10 cellular contexts compared by ENCODE assay signal in the genomic region with DNA sequence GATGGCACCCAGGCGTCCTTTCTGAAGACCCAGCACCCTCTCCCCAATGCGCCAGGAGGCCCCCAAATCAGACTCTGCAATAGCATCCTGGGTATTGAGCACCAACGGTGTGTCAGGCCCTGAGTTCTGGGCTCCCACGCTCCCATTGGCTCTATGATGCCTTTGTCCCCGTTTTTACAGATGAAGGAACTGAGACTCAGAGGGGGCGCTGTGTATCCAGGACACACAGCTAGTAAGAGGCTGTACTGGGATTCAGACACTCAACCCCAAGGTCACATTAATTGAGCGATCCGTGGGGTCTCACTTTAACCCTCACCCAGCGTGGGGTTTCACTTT. TPM values are rescaled to one million over a fixed set of nuclear protein-coding genes. Genes with fewer than 3 reads are reported as not detected.
DNase-seq lines count a peak whose midpoint lies in the region; ATAC-seq, FAIRE-seq and TF ChIP-seq lines count a peak whose summit lies in the region.
"Had no signal": no experiment of that assay in that cellular context is flagged by ENCODE, and none has a peak within 500 bp of the region (broad histone marks: within the 10 kb centered on the region; RNA-seq: fewer than 3 reads in every experiment).

No MANE protein-coding gene starts in this region.

- FAIRE-seq in GM12892 (lab: Jason Lieb, UNC): no peak

- no peaks in the 10 kb centered on the region for H3K9me3 ChIP-seq in BLaER1
- H3K9me3 ChIP-seq in H9 (ENCODE audit: control insufficient read depth, low read depth, low read length): no peaks in the 10 kb centered on the region
- H3K9me3 ChIP-seq in naive thymus-derived CD4-positive, alpha-beta T cell (ENCODE audit: control insufficient read depth in 2 of 3, low read length in 3 of 3): no peaks in the 10 kb centered on the region
- H3K9me3 ChIP-seq: left lung had no signal

- H4K5ac ChIP-seq in H9 (ENCODE audit: insufficient read length, low read depth, low read length): no peak overlapping the region

- no peak overlapping the region for H3K4ac ChIP-seq in H9 (ENCODE audit: low read depth, low read length)

- H3K14ac ChIP-seq in H9 (ENCODE audit: insufficient read depth, low read length): no peak overlapping the region

- no peak overlapping the region for H4K8ac ChIP-seq in H9 (replicated peaks; ENCODE audit: insufficient read length, low read depth, low read length)

- DNase-seq in H9: peak; percentile 54
- DNase-seq in activated naive CD8-positive, alpha-beta T cell treated with anti-CD3 and anti-CD28 coated beads for 36 hours: peak; percentile 22
- DNase-seq in naive thymus-derived CD4-positive, alpha-beta T cell: peak in 2 of 9 donors; percentile 13 to 26
- no peak for DNase-seq in NCI-H2029 (lab: John Stamatoyannopoulos, UW)
- DNase-seq in GM12892 (ENCODE audit: insufficient read length): no peak
- DNase-seq in AML-193 (lab: John Stamatoyannopoulos, UW): no peak
- DNase-seq: OCI-M1 had no signal

- CTCF ChIA-PET in naive thymus-derived CD4-positive, alpha-beta T cell (lab: Charles Lee): interaction anchor here (0.7 to 8.2 kb wide), 10 partner anchors 10 to 459 kb away, joined by 3 to 182 read pairs (median 4); a partner anchor contains a TSS

- H3K4me3 ChIP-seq in BLaER1: peak overlapping the region; percentile 60
- peak overlapping the region; percentile 92 for H3K4me3 ChIP-seq in naive thymus-derived CD4-positive, alpha-beta T cell (ENCODE audit: low read length)

- H3K56ac ChIP-seq in H9 (ENCODE audit: insufficient read length, low read depth, low read length): no peak overlapping the region

- H3K4me1 ChIP-seq in BLaER1 (peaks cover 26% of the 10 kb centered on the region), H9 (ENCODE audit: insufficient read depth, low read length) (no peaks in the 10 kb centered on the region)
- H3K4me1 ChIP-seq in naive thymus-derived CD4-positive, alpha-beta T cell (ENCODE audit: control insufficient read depth in 2 of 2, insufficient read depth in 2 of 2, low read length in 2 of 2): peaks cover 8 to 11% of the 10 kb centered on the region in 2 donors

- no peak overlapping the region for H2BK15ac ChIP-seq in H9 (ENCODE audit: low read depth, low read length)

- no peak overlapping the region for H2BK5ac ChIP-seq in H9 (ENCODE audit: insufficient read length, low read length)

- intact Hi-C loops in naive thymus-derived CD4-positive, alpha-beta T cell (cut with micrococcal nuclease): loop anchor here (1.0 to 2.0 kb wide), 6 partner anchors 36 to 459 kb away; no protein-coding TSS in a partner anchor

- no peak for ATAC-seq in naive thymus-derived CD4-positive, alpha-beta T cell
- no peak for ATAC-seq in GM21528 (IDR thresholded peaks at IDR 0.05; ENCODE audit: low FRiP score, unreplicated experiment)

- no peaks in the 10 kb centered on the region for H4K20me1 ChIP-seq in BLaER1
- H4K20me1 ChIP-seq in H9 (ENCODE audit: control insufficient read depth, insufficient read depth, insufficient read length): no peaks in the 10 kb centered on the region

- H2AK5ac ChIP-seq in H9 (ENCODE audit: insufficient read length, low read length): no peak overlapping the region

- TF ChIP-seq CTCF in H9 (conservative IDR thresholded peaks at IDR 0.05): no peak

- H2BK20ac ChIP-seq in H9 (ENCODE audit: low read depth, low read length, poor library complexity, severe bottlenecking): no peak overlapping the region

- no peak overlapping the region for H2AFZ ChIP-seq in H9 (ENCODE audit: low read length)

- H3K27me3 ChIP-seq in BLaER1: no peaks in the 10 kb centered on the region
- no peaks in the 10 kb centered on the region for H3K27me3 ChIP-seq in H9 (ENCODE audit: insufficient read depth, low read length)
- H3K27me3 ChIP-seq in naive thymus-derived CD4-positive, alpha-beta T cell (ENCODE audit: control insufficient read depth in 2 of 2, insufficient read depth in 2 of 2, low read length in 2 of 2): no peaks in the 10 kb centered on the region

- no peak for TF ChIP-seq POLR2A in GM12892 (IDR thresholded peaks at IDR 0.05; ENCODE audit: low read depth, low read length)

- H3K9ac ChIP-seq in BLaER1 (no peak overlapping the region), H9 (ENCODE audit: extremely low read depth, insufficient read length, low read length) (no peak overlapping the region)

- H3K27ac ChIP-seq in BLaER1 (no peak overlapping the region), H9 (ENCODE audit: insufficient read length, low read depth, low read length) (no peak overlapping the region)
- peak overlapping the region; percentile 66 for H3K27ac ChIP-seq in naive thymus-derived CD4-positive, alpha-beta T cell (ENCODE audit: low read depth, low read length)
- H3K27ac ChIP-seq: left lung had no signal

- no peak overlapping the region for H4K91ac ChIP-seq in H9 (ENCODE audit: insufficient read length, low read depth, low read length)

- H3K79me2 ChIP-seq in H9 (ENCODE audit: insufficient read depth, low read length): no peaks in the 10 kb centered on the region

- H3K36me3 ChIP-seq in BLaER1: no peaks in the 10 kb centered on the region
- no peaks in the 10 kb centered on the region for H3K36me3 ChIP-seq in naive thymus-derived CD4-positive, alpha-beta T cell (ENCODE audit: control insufficient read depth in 2 of 3, insufficient read depth in 3 of 3, low read length in 3 of 3)
- H3K36me3 ChIP-seq: left lung had no signal

- H3T11ph ChIP-seq in H9 (ENCODE audit: low read length): no peak overlapping the region

- H3K4me2 ChIP-seq in BLaER1 (peak overlapping the region; percentile 85), H9 (ENCODE audit: insufficient read depth, insufficient read length, low read length) (no peak overlapping the region)

- H3K4me3 Mint-ChIP-seq in H9: no peak overlapping the region
- peak overlapping the region; percentile 76 for H3K4me3 Mint-ChIP-seq in activated naive CD8-positive, alpha-beta T cell treated with anti-CD3 and anti-CD28 coated beads for 36 hours
- H3K4me3 Mint-ChIP-seq in naive thymus-derived CD4-positive, alpha-beta T cell: peak overlapping the region; percentile 83 to 92 (median 90)

- H3K23ac ChIP-seq in H9 (ENCODE audit: insufficient read length, low read depth, low read length): no peak overlapping the region

- peaks cover 2% of the 10 kb centered on the region in 2 experiments; a peak in 3 of 4 replicates for H3K4me1 Mint-ChIP-seq in H9
- H3K4me1 Mint-ChIP-seq in activated naive CD8-positive, alpha-beta T cell treated with anti-CD3 and anti-CD28 coated beads for 36 hours: peaks cover 20% of the 10 kb centered on the region
- H3K4me1 Mint-ChIP-seq in naive thymus-derived CD4-positive, alpha-beta T cell: peaks cover 13 to 41% (median 31%) of the 10 kb centered on the region in 7 donors

- no peaks in the 10 kb centered on the region for H3K23me2 ChIP-seq in H9 (ENCODE audit: insufficient read length, low read depth, low read length, poor library complexity, severe bottlenecking)

- H2BK120ac ChIP-seq in H9 (ENCODE audit: low read depth, low read length, poor library complexity, severe bottlenecking): no peak overlapping the region

- H3K79me1 ChIP-seq in H9 (ENCODE audit: insufficient read depth, low read depth, low read length, poor library complexity, severe bottlenecking): no peaks in the 10 kb centered on the region

- no peak overlapping the region for H3K18ac ChIP-seq in H9 (ENCODE audit: insufficient read length, low read depth, low read length)

- POLR2A ChIA-PET in naive thymus-derived CD4-positive, alpha-beta T cell (lab: Charles Lee): interaction anchor here (0.6 to 7.9 kb wide), 17 partner anchors 10 to 1215 kb away, joined by 3 to 128 read pairs (median 5); a partner anchor contains a TSS

- peaks cover 24 to 60% of the 10 kb centered on the region in 2 experiments for H3K9me3 Mint-ChIP-seq in H9
- no peaks in the 10 kb centered on the region for H3K9me3 Mint-ChIP-seq in activated naive CD8-positive, alpha-beta T cell treated with anti-CD3 and anti-CD28 coated beads for 36 hours
- peaks cover 0 to 5% (median 0%) of the 10 kb centered on the region in 11 donors for H3K9me3 Mint-ChIP-seq in naive thymus-derived CD4-positive, alpha-beta T cell

- peaks cover 9% of the 10 kb centered on the region for H3K27me3 Mint-ChIP-seq in H9 (ENCODE audit: low read depth)
- no peaks in the 10 kb centered on the region for H3K27me3 Mint-ChIP-seq in activated naive CD8-positive, alpha-beta T cell treated with anti-CD3 and anti-CD28 coated beads for 36 hours
- peaks cover 0 to 2% (median 0%) of the 10 kb centered on the region in 5 donors for H3K27me3 Mint-ChIP-seq in naive thymus-derived CD4-positive, alpha-beta T cell

- no peak overlapping the region for H3K27ac Mint-ChIP-seq in H9
- peak overlapping the region; percentile 56 for H3K27ac Mint-ChIP-seq in activated naive CD8-positive, alpha-beta T cell treated with anti-CD3 and anti-CD28 coated beads for 36 hours
- peak overlapping the region in 8 of 9 donors; percentile 77 to 94 (median 89) for H3K27ac Mint-ChIP-seq in naive thymus-derived CD4-positive, alpha-beta T cell

- H2BK12ac ChIP-seq in H9 (ENCODE audit: insufficient read length, low read depth, low read length): no peak overlapping the region

- H3K36me3 Mint-ChIP-seq in H9 (ENCODE audit: insufficient read depth in 1 of 3, low read depth in 3 of 3): peaks cover 0 to 19% (median 2%) of the 10 kb centered on the region in 3 experiments; a peak in 3 of 7 replicates
- H3K36me3 Mint-ChIP-seq in activated naive CD8-positive, alpha-beta T cell treated with anti-CD3 and anti-CD28 coated beads for 36 hours: no peaks in the 10 kb centered on the region
- no peaks in the 10 kb centered on the region for H3K36me3 Mint-ChIP-seq in naive thymus-derived CD4-positive, alpha-beta T cell

- no CpG with 5 or more reads among the region's 9 CpGs for WGBS in H9 (ENCODE audit: extremely low coverage, insufficient read length, low lambda C conversion rate)

RNA-seq across cellular contexts. Expression of a gene that starts 42.5 kb away (rescaled TPM):
- total RNA-seq in H9 (2021): not detected in 2 replicates
- 1 to 10 TPM; 1.3 to 1.6 TPM for total RNA-seq in activated naive CD8-positive, alpha-beta T cell treated with anti-CD3 and anti-CD28 coated beads for 36 hours
- total RNA-seq in naive thymus-derived CD4-positive, alpha-beta T cell: 1 to 10 TPM in 1 of 5 experiments, under 1 TPM in 3, not detected in 1; 0.24 to 3.6 (median 0.28) TPM
- polyA plus RNA-seq in naive thymus-derived CD4-positive, alpha-beta T cell: under 1 TPM in 1 of 2 donors, not detected in 1; 0.15 TPM
- polyA plus RNA-seq in GM12892 (2012; ENCODE audit: missing spikeins): not detected

Comparison
In these comparisons a context has a peak if more than half of its experiments do, and no peak if none do; other contexts are left out.
1. DNase-seq: peak in H9 (single experiment) and activated naive CD8-positive, alpha-beta T cell treated with anti-CD3 and anti-CD28 coated beads for 36 hours (single experiment); none in NCI-H2029 (single experiment), GM12892 (single experiment) and AML-193 (0 of 2).
2. H3K27ac Mint-ChIP-seq: peak in activated naive CD8-positive, alpha-beta T cell treated with anti-CD3 and anti-CD28 coated beads for 36 hours (single experiment) and naive thymus-derived CD4-positive, alpha-beta T cell (8 of 9); none in H9 (0 of 3).
3. H3K4me3 Mint-ChIP-seq: peak in activated naive CD8-positive, alpha-beta T cell treated with anti-CD3 and anti-CD28 coated beads for 36 hours (single experiment) and naive thymus-derived CD4-positive, alpha-beta T cell (10 of 10); none in H9 (0 of 2).